ENCODE assay signal across 1 cellular context in genomic region chr4:2418652-2419571, GRCh38.
TF ChIP-seq lines count a peak whose summit lies in the region.

CFAP99 (plus strand) TSS chr4:2418955.

TF ChIP-seq in HepG2, 621 proteins besides CTCF, POLR2A, EP300 and RAD21 (continued from another document and continues in another):
- TF ChIP-seq ZNF282 (IDR thresholded peaks at IDR 0.05; ENCODE audit: partially characterized antibody): no peak
- TF ChIP-seq AGO1 (IDR thresholded peaks at IDR 0.05; ENCODE audit: low read depth, low read length, poor library complexity, severe bottlenecking): no peak
- TF ChIP-seq ZKSCAN5 (CRISPR knock-in tag; IDR thresholded peaks at IDR 0.05): no peak
- TF ChIP-seq DMTF1 (CRISPR knock-in tag; IDR thresholded peaks at IDR 0.05): no peak
- no peak for TF ChIP-seq XBP1 (CRISPR knock-in tag; IDR thresholded peaks at IDR 0.05)
- no peak for TF ChIP-seq HOXA7 (CRISPR knock-in tag; IDR thresholded peaks at IDR 0.05)
- no peak for TF ChIP-seq BORCS8-MEF2B (CRISPR knock-in tag; IDR thresholded peaks at IDR 0.05)
- TF ChIP-seq MEF2D (CRISPR knock-in tag; IDR thresholded peaks at IDR 0.05): no peak
- peak; percentile 91 for TF ChIP-seq SAP130 (CRISPR knock-in tag; IDR thresholded peaks at IDR 0.05; ENCODE audit: low read depth)
- 0 out of 2 replicates have a peak, but pooled peaks have one; percentile 16 for TF ChIP-seq MTF2 (CRISPR knock-in tag; IDR thresholded peaks at IDR 0.05; ENCODE audit: borderline replicate concordance)
- TF ChIP-seq TSC22D2 (CRISPR knock-in tag; IDR thresholded peaks at IDR 0.05; ENCODE audit: borderline replicate concordance): no peak
- TF ChIP-seq MZF1 (CRISPR knock-in tag; IDR thresholded peaks at IDR 0.05; ENCODE audit: borderline replicate concordance): no peak
- no peak for TF ChIP-seq KLF9 (CRISPR knock-in tag; IDR thresholded peaks at IDR 0.05; ENCODE audit: low read depth)
- peak; percentile 70 for TF ChIP-seq BHLHE40 (IDR thresholded peaks at IDR 0.05; ENCODE audit: low read length)
- no peak for TF ChIP-seq ZNF644 (CRISPR knock-in tag; IDR thresholded peaks at IDR 0.05; ENCODE audit: low read depth)
- TF ChIP-seq CENPBD1 (CRISPR knock-in tag; IDR thresholded peaks at IDR 0.05; ENCODE audit: borderline replicate concordance, low read depth): no peak
- no peak for TF ChIP-seq STAG1 (CRISPR knock-in tag; IDR thresholded peaks at IDR 0.05)
- TF ChIP-seq SIN3B (IDR thresholded peaks at IDR 0.05; ENCODE audit: low read length): 0 out of 2 replicates have a peak, but pooled peaks have one; percentile 32
- no peak for TF ChIP-seq FOXK2 (IDR thresholded peaks at IDR 0.05)
- no peak for TF ChIP-seq ERF (CRISPR knock-in tag; IDR thresholded peaks at IDR 0.05)
- no peak for TF ChIP-seq ZNF354B (CRISPR knock-in tag; IDR thresholded peaks at IDR 0.05)
- no peak for TF ChIP-seq ZNF790 (CRISPR knock-in tag; IDR thresholded peaks at IDR 0.05; ENCODE audit: borderline replicate concordance)
- TF ChIP-seq ZNF704 (CRISPR knock-in tag; IDR thresholded peaks at IDR 0.05; ENCODE audit: borderline replicate concordance): no peak
- no peak for TF ChIP-seq MIER2 (CRISPR knock-in tag; IDR thresholded peaks at IDR 0.05)
- TF ChIP-seq SOX5 (CRISPR knock-in tag; IDR thresholded peaks at IDR 0.05; ENCODE audit: borderline replicate concordance): no peak
- no peak for TF ChIP-seq NFATC3 (CRISPR knock-in tag; IDR thresholded peaks at IDR 0.05)
- TF ChIP-seq, protein P1, sequence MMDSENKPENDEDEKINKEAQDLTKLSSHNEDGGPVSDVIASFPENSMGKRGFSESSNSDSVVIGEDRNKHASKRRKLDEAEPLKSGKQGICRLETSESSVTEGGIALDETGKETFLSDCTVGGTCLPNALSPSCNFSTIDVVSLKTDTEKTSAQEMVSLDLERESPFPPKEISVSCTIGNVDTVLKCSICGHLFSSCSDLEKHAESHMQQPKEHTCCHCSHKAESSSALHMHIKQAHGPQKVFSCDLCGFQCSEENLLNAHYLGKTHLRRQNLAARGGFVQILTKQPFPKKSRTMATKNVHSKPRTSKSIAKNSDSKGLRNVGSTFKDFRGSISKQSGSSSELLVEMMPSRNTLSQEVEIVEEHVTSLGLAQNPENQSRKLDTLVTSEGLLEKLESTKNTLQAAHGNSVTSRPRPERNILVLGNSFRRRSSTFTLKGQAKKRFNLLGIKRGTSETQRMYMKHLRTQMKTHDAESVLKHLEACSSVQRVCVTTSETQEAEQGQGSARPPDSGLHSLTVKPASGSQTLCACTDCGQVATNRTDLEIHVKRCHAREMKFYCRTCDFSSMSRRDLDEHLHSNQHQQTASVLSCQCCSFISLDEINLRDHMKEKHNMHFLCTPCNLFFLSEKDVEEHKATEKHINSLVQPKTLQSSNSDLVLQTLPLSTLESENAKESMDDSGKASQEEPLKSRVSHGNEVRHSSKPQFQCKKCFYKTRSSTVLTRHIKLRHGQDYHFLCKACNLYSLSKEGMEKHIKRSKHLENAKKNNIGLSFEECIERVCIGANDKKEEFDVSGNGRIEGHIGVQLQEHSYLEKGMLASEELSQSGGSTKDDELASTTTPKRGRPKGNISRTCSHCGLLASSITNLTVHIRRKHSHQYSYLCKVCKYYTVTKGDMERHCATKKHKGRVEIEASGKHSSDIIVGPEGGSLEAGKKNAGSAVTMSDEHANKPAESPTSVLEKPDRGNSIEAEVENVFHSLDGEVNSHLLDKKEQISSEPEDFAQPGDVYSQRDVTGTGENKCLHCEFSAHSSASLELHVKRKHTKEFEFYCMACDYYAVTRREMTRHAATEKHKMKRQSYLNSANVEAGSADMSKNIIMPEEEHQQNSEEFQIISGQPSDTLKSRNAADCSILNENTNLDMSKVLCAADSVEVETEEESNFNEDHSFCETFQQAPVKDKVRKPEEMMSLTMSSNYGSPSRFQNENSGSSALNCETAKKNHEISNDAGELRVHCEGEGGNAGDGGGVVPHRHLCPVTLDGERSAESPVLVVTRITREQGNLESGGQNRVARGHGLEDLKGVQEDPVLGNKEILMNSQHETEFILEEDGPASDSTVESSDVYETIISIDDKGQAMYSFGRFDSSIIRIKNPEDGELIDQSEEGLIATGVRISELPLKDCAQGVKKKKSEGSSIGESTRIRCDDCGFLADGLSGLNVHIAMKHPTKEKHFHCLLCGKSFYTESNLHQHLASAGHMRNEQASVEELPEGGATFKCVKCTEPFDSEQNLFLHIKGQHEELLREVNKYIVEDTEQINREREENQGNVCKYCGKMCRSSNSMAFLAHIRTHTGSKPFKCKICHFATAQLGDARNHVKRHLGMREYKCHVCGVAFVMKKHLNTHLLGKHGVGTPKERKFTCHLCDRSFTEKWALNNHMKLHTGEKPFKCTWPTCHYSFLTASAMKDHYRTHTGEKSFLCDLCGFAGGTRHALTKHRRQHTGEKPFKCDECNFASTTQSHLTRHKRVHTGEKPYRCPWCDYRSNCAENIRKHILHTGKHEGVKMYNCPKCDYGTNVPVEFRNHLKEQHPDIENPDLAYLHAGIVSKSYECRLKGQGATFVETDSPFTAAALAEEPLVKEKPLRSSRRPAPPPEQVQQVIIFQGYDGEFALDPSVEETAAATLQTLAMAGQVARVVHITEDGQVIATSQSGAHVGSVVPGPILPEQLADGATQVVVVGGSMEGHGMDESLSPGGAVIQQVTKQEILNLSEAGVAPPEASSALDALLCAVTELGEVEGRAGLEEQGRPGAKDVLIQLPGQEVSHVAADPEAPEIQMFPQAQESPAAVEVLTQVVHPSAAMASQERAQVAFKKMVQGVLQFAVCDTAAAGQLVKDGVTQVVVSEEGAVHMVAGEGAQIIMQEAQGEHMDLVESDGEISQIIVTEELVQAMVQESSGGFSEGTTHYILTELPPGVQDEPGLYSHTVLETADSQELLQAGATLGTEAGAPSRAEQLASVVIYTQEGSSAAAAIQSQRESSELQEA (CRISPR knock-in tag; IDR thresholded peaks at IDR 0.05; ENCODE audit: not compliant biosample characterization): no peak
- TF ChIP-seq ZBTB26 (CRISPR knock-in tag; IDR thresholded peaks at IDR 0.05; ENCODE audit: borderline replicate concordance): no peak
- no peak for TF ChIP-seq ZFP82 (CRISPR knock-in tag; IDR thresholded peaks at IDR 0.05; ENCODE audit: borderline replicate concordance)
- TF ChIP-seq, protein P2, sequence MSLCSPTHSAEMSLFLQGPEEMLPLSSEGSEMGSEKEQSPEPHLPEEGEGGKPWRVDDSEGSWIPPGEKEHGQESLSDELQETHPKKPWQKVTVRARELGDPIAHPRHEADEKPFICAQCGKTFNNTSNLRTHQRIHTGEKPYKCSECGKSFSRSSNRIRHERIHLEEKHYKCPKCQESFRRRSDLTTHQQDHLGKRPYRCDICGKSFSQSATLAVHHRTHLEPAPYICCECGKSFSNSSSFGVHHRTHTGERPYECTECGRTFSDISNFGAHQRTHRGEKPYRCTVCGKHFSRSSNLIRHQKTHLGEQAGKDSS (CRISPR knock-in tag; IDR thresholded peaks at IDR 0.05; ENCODE audit: borderline replicate concordance, low read depth): no peak
- no peak for TF ChIP-seq ZNF530 (CRISPR knock-in tag; IDR thresholded peaks at IDR 0.05; ENCODE audit: low read depth)
- no peak for TF ChIP-seq ZFP36L1 (CRISPR knock-in tag; IDR thresholded peaks at IDR 0.05)
- no peak for TF ChIP-seq ZNF44 (CRISPR knock-in tag; IDR thresholded peaks at IDR 0.05)
- TF ChIP-seq ZNF432 (CRISPR knock-in tag; IDR thresholded peaks at IDR 0.05; ENCODE audit: borderline replicate concordance): no peak
- TF ChIP-seq, protein P3, sequence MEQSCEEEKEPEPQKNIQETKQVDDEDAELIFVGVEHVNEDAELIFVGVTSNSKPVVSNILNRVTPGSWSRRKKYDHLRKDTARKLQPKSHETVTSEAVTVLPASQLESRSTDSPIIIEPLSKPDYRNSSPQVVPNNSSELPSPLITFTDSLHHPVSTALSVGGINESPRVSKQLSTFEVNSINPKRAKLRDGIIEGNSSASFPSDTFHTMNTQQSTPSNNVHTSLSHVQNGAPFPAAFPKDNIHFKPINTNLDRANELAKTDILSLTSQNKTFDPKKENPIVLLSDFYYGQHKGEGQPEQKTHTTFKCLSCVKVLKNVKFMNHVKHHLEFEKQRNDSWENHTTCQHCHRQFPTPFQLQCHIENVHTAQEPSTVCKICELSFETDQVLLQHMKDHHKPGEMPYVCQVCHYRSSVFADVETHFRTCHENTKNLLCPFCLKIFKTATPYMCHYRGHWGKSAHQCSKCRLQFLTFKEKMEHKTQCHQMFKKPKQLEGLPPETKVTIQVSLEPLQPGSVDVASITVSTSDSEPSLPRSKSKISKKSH (CRISPR knock-in tag; IDR thresholded peaks at IDR 0.05; ENCODE audit: borderline replicate concordance): no peak
- 0 out of 2 replicates have a peak, but pooled peaks have one; percentile 16 for TF ChIP-seq MYC (CRISPR knock-in tag; IDR thresholded peaks at IDR 0.05; ENCODE audit: borderline replicate concordance)
- TF ChIP-seq FOSL2 (CRISPR knock-in tag; IDR thresholded peaks at IDR 0.05): 0 out of 2 replicates have a peak, but pooled peaks have one; percentile 6
- no peak for TF ChIP-seq HOXA5 (CRISPR knock-in tag; IDR thresholded peaks at IDR 0.05)
- TF ChIP-seq RFXANK (CRISPR knock-in tag; IDR thresholded peaks at IDR 0.05): no peak
- TF ChIP-seq, protein P4, sequence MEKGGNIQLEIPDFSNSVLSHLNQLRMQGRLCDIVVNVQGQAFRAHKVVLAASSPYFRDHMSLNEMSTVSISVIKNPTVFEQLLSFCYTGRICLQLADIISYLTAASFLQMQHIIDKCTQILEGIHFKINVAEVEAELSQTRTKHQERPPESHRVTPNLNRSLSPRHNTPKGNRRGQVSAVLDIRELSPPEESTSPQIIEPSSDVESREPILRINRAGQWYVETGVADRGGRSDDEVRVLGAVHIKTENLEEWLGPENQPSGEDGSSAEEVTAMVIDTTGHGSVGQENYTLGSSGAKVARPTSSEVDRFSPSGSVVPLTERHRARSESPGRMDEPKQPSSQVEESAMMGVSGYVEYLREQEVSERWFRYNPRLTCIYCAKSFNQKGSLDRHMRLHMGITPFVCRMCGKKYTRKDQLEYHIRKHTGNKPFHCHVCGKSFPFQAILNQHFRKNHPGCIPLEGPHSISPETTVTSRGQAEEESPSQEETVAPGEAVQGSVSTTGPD (CRISPR knock-in tag; IDR thresholded peaks at IDR 0.05): no peak
- TF ChIP-seq, protein P5, sequence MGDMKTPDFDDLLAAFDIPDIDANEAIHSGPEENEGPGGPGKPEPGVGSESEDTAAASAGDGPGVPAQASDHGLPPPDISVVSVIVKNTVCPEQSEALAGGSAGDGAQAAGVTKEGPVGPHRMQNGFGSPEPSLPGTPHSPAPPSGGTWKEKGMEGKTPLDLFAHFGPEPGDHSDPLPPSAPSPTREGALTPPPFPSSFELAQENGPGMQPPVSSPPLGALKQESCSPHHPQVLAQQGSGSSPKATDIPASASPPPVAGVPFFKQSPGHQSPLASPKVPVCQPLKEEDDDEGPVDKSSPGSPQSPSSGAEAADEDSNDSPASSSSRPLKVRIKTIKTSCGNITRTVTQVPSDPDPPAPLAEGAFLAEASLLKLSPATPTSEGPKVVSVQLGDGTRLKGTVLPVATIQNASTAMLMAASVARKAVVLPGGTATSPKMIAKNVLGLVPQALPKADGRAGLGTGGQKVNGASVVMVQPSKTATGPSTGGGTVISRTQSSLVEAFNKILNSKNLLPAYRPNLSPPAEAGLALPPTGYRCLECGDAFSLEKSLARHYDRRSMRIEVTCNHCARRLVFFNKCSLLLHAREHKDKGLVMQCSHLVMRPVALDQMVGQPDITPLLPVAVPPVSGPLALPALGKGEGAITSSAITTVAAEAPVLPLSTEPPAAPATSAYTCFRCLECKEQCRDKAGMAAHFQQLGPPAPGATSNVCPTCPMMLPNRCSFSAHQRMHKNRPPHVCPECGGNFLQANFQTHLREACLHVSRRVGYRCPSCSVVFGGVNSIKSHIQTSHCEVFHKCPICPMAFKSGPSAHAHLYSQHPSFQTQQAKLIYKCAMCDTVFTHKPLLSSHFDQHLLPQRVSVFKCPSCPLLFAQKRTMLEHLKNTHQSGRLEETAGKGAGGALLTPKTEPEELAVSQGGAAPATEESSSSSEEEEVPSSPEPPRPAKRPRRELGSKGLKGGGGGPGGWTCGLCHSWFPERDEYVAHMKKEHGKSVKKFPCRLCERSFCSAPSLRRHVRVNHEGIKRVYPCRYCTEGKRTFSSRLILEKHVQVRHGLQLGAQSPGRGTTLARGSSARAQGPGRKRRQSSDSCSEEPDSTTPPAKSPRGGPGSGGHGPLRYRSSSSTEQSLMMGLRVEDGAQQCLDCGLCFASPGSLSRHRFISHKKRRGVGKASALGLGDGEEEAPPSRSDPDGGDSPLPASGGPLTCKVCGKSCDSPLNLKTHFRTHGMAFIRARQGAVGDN (CRISPR knock-in tag; IDR thresholded peaks at IDR 0.05): peak; percentile 60
- no peak for TF ChIP-seq ELF4 (CRISPR knock-in tag; IDR thresholded peaks at IDR 0.05; ENCODE audit: borderline replicate concordance)
